12 cellular contexts compared by ENCODE assay signal in genomic region chrX:53713987-53714579, GRCh38. TPM values are rescaled to one million over a fixed set of nuclear protein-coding genes. Genes with fewer than 3 reads are reported as not detected.
DNase-seq lines count a peak whose midpoint lies in the region; ATAC-seq and TF ChIP-seq lines count a peak whose summit lies in the region.
"Had no signal": no experiment of that assay in that cellular context is flagged by ENCODE, and none has a peak within 500 bp of the region (broad histone marks: within the 10 kb centered on the region; RNA-seq: fewer than 3 reads in every experiment).

No MANE protein-coding gene starts in this region.

- H3K27me3 Mint-ChIP-seq in Caco-2 (ENCODE audit: insufficient read depth, unreplicated experiment) (no peaks in the 10 kb centered on the region), endodermal cell (ENCODE audit: insufficient read depth) (no peaks in the 10 kb centered on the region)

- TF ChIP-seq CTCF in Caco-2 (IDR thresholded peaks at IDR 0.05; ENCODE audit: insufficient read depth in 1 of 2, low read depth in 1 of 2, low read length in 1 of 2, severe bottlenecking in 1 of 2, unreplicated experiment in 1 of 2) (no peak), endodermal cell (conservative IDR thresholded peaks at IDR 0.05) (no peak)

- H3K4me3 Mint-ChIP-seq in Caco-2 (ENCODE audit: unreplicated experiment) (no peak overlapping the region), endodermal cell (no peak overlapping the region)

- 89 to 94% methylated on average over 3 to 6 of the region's 6 CpGs for WGBS in endodermal cell (ENCODE audit: insufficient coverage in 1 of 2, insufficient read length in 1 of 2), 2 experiments

- no peaks in the 10 kb centered on the region for H3K36me3 ChIP-seq in Caco-2 (ENCODE audit: control insufficient read depth, insufficient read depth, low read length)
- H3K36me3 ChIP-seq in effector memory CD4-positive, alpha-beta T cell (ENCODE audit: control insufficient read depth, insufficient read depth, low read length): no peaks in the 10 kb centered on the region
- no peaks in the 10 kb centered on the region for H3K36me3 ChIP-seq in endodermal cell (ENCODE audit: control insufficient read depth, insufficient read depth, low read length)
- H3K36me3 ChIP-seq: ascending aorta had no signal

- H3K27ac Mint-ChIP-seq in Caco-2 (ENCODE audit: unreplicated experiment): peak overlapping the region; percentile 31
- no peak overlapping the region for H3K27ac Mint-ChIP-seq in endodermal cell

- intact Hi-C loops in Caco-2 (cut with micrococcal nuclease; ENCODE audit: unreplicated experiment): no loop called here

- H3K36me3 Mint-ChIP-seq in Caco-2 (ENCODE audit: insufficient read depth, unreplicated experiment): no peaks in the 10 kb centered on the region
- no peaks in the 10 kb centered on the region for H3K36me3 Mint-ChIP-seq in endodermal cell (ENCODE audit: low read depth)

- H3K4me1 ChIP-seq in Caco-2 (peaks cover 4% of the 10 kb centered on the region; the same call in 1 of the 2 replicates), endodermal cell (ENCODE audit: control insufficient read depth, insufficient read depth, low read length) (no peaks in the 10 kb centered on the region)
- H3K4me1 ChIP-seq in effector memory CD4-positive, alpha-beta T cell (ENCODE audit: control insufficient read depth, insufficient read depth, low read length, poor library complexity, severe bottlenecking): peaks cover 34% of the 10 kb centered on the region
- H3K4me1 ChIP-seq: ascending aorta had no signal

- no TSS peak for BruUV-seq in Caco-2 (replicated peaks; lab: Mats Ljungman, UMichigan)

- no peak overlapping the region for H3K4me3 ChIP-seq in Caco-2 (ENCODE audit: low read depth, low read length)
- H3K4me3 ChIP-seq in effector memory CD4-positive, alpha-beta T cell (ENCODE audit: insufficient read depth, low read depth, low read length, poor library complexity, severe bottlenecking): peak overlapping the region; percentile 9
- H3K4me3 ChIP-seq in endodermal cell (ENCODE audit: low read length): no peak overlapping the region
- H3K4me3 ChIP-seq: ascending aorta, GM23248 had no signal

- H3K9ac ChIP-seq in endodermal cell (ENCODE audit: extremely low read depth, low read length, poor library complexity, severe bottlenecking): no peak overlapping the region
- H3K9ac ChIP-seq: GM23248 had no signal

- H3K27me3 ChIP-seq in Caco-2 (replicated peaks; ENCODE audit: control insufficient read depth, insufficient read depth, low read length): no peaks in the 10 kb centered on the region
- H3K27me3 ChIP-seq in effector memory CD4-positive, alpha-beta T cell (replicated peaks; ENCODE audit: control insufficient read depth, insufficient read depth, low read length, poor library complexity, severe bottlenecking): no peaks in the 10 kb centered on the region
- H3K27me3 ChIP-seq in endodermal cell (ENCODE audit: control insufficient read depth, insufficient read depth, low read length, poor library complexity, severe bottlenecking): no peaks in the 10 kb centered on the region
- H3K27me3 ChIP-seq: ascending aorta had no signal

- DNase-seq in Caco-2 (no peak), NAMALWA (ENCODE audit: low spot score) (peak; percentile 62), NCI-H2107 treated with DMSO at 0.1 percent for 48 hours (lab: John Stamatoyannopoulos, UW; ENCODE audit: unreplicated experiment) (no peak), endodermal cell (no peak)
- no peak for DNase-seq in effector memory CD4-positive, alpha-beta T cell
- DNase-seq: NCI-H2171 treated with DMSO at 0.1 percent for 48 hours, posterior cingulate gyrus had no signal

- H3K9me3 Mint-ChIP-seq in Caco-2 (ENCODE audit: unreplicated experiment) (no peaks in the 10 kb centered on the region), endodermal cell (peaks cover 57% of the 10 kb centered on the region)

- H3K4me1 Mint-ChIP-seq in Caco-2 (ENCODE audit: low read depth, unreplicated experiment): peaks cover 8% of the 10 kb centered on the region
- H3K4me1 Mint-ChIP-seq in endodermal cell: no peaks in the 10 kb centered on the region

- POLR2A ChIA-PET in Caco-2 (lab: Charles Lee): no interaction called here

- no peaks in the 10 kb centered on the region for H3K9me3 ChIP-seq in Caco-2
- H3K9me3 ChIP-seq in effector memory CD4-positive, alpha-beta T cell (ENCODE audit: control insufficient read depth, low read length): no peaks in the 10 kb centered on the region
- H3K9me3 ChIP-seq in endodermal cell (ENCODE audit: control insufficient read depth, low read length): no peaks in the 10 kb centered on the region
- H3K9me3 ChIP-seq: ascending aorta had no signal

- H3K27ac ChIP-seq in effector memory CD4-positive, alpha-beta T cell (ENCODE audit: insufficient read depth, low read length, poor library complexity, severe bottlenecking): peak overlapping the region; percentile 83
- H3K27ac ChIP-seq in endodermal cell (ENCODE audit: low read depth, low read length): no peak overlapping the region
- H3K27ac ChIP-seq: ascending aorta, GM23248 had no signal

- ATAC-seq in GM18867 (IDR thresholded peaks at IDR 0.05; ENCODE audit: unreplicated experiment) (peak; percentile 25), GM21528 (IDR thresholded peaks at IDR 0.05; ENCODE audit: low FRiP score, unreplicated experiment) (no peak), HG03039 (IDR thresholded peaks at IDR 0.05; ENCODE audit: unreplicated experiment) (no peak)

- CTCF ChIA-PET in Caco-2 (lab: Charles Lee): no interaction called here

RNA-seq across cellular contexts. Expression of gene HUWE1, which starts 27.6 kb away (rescaled TPM):
- 222 and 224 TPM in 2 replicates for total RNA-seq in Caco-2 (2022)
- total RNA-seq in endodermal cell: 100 to 1,000 TPM; 316 to 325 TPM
- polyA plus RNA-seq in endodermal cell (2013, experiment 1 of 2): 103 TPM
- 110 TPM for polyA plus RNA-seq in endodermal cell (2013, experiment 2 of 2)
